ENCODE assay signal across 1 cellular context in the genomic region with DNA sequence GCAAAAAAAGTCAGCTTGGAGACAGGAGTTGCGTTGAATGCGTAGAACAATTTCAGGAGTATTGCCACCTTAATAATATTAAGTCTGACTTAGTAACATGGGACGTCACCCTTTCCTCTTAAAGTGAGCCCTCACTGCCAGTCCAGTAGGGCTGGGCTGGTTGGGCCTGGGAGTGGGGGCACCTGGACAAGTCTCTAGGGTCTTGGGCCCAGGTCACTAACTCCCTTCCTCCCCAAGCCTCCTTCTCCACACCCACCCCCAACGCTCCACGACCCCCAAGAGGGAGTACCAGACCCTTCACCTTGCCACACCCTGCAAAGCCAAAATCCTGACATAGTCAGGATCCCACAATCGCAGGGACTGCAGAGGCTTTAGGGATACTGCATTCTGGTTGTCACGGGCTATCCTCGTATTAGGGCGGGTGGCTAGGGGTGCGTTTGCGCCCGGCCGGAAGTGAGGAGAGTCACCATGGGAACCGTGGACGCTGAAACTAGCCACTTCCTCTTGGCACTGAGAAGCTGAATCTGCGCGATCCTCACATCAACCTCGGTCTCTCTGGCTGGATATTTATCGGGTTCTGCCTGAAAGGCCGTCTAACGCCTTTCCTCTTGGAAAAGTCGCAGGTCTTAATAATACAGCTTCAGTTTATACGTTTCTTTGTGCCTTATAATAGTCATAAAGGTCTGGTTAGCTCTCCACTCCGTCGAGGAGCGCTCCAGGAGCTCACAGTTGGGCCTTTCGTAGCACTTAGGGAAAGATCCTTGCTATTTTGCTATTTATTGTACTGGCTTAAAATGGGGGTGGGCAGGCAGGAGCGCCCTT.
TF ChIP-seq lines count a peak whose summit lies in the region.

No MANE protein-coding gene starts in this region.

TF ChIP-seq in endothelial cell of umbilical vein, 7 proteins besides CTCF, POLR2A, EP300 and RAD21:
- TF ChIP-seq POLR2AphosphoS5 (IDR thresholded peaks at IDR 0.05; ENCODE audit: insufficient read depth, low read depth, low read length) (no peak), GATA2 (IDR thresholded peaks at IDR 0.05; ENCODE audit: insufficient read depth, insufficient read length, low read depth, low read length) (no peak), MYC (IDR thresholded peaks at IDR 0.05; ENCODE audit: low read depth, low read length) (no peak), JUN (IDR thresholded peaks at IDR 0.05; ENCODE audit: borderline replicate concordance, insufficient read depth, insufficient read length, low read depth) (no peak), EZH2 (IDR thresholded peaks at IDR 0.05; ENCODE audit: borderline replicate concordance, low read depth, low read length, severe bottlenecking) (no peak), FOS (IDR thresholded peaks at IDR 0.05; ENCODE audit: borderline replicate concordance, insufficient read depth, low read length) (no peak)
